ENCODE assay signal across 2 cellular contexts in genomic region chr15:35023794-35024193, GRCh38.
TF ChIP-seq lines count a peak whose summit lies in the region.

No MANE protein-coding gene starts in this region.

TF ChIP-seq in H1, 55 proteins besides CTCF, POLR2A, EP300 and RAD21:
- TF ChIP-seq FOSL1 (IDR thresholded peaks at IDR 0.05; ENCODE audit: insufficient read depth, low read depth, low read length), result no peak
- no peak for TF ChIP-seq TAF1 (IDR thresholded peaks at IDR 0.05; ENCODE audit: low read depth, low read length)
- no peak for TF ChIP-seq KDM5A (IDR thresholded peaks at IDR 0.05; ENCODE audit: low read length)
- no peak for TF ChIP-seq CEBPB (IDR thresholded peaks at IDR 0.05; ENCODE audit: low read depth, low read length)
- TF ChIP-seq CHD2 (IDR thresholded peaks at IDR 0.05; ENCODE audit: low read length), result no peak
- no peak for TF ChIP-seq SP2 (IDR thresholded peaks at IDR 0.05; ENCODE audit: low read length)
- no peak for TF ChIP-seq BACH1 (IDR thresholded peaks at IDR 0.05; ENCODE audit: low read length)
- no peak for TF ChIP-seq ATF2 (IDR thresholded peaks at IDR 0.05; ENCODE audit: low read length)
- TF ChIP-seq CREB1 (IDR thresholded peaks at IDR 0.05), result no peak

TF ChIP-seq in GM12891, 5 proteins besides CTCF, POLR2A, EP300 and RAD21:
- TF ChIP-seq PAX5 (IDR thresholded peaks at IDR 0.05; ENCODE audit: insufficient read depth, low read length, severe bottlenecking) (no peak), SPI1 (IDR thresholded peaks at IDR 0.05; ENCODE audit: low read depth, low read length) (no peak), POU2F2 (IDR thresholded peaks at IDR 0.05; ENCODE audit: low read depth, low read length) (no peak), TAF1 (IDR thresholded peaks at IDR 0.05; ENCODE audit: low read depth, low read length) (no peak), POLR2AphosphoS5 (IDR thresholded peaks at IDR 0.05; ENCODE audit: low read depth, low read length) (no peak)
